In genomic region chr20:58570181-58570859, GRCh38 we compare ENCODE assay signal across 19 cellular contexts.
A peak's percentile ranks its signal among the peaks of the same experiment; 100 is the strongest.
DNase-seq lines count a peak whose midpoint lies in the region; ATAC-seq and FAIRE-seq lines count a peak whose summit lies in the region.
"Had no signal": no experiment of that assay in that cellular context is flagged by ENCODE, and none has a peak within 500 bp of the region (broad histone marks: within the 10 kb centered on the region; RNA-seq: fewer than 3 reads in every experiment).

No MANE protein-coding gene starts in this region.

- H3K4me1 ChIP-seq in muscle layer of colon (ENCODE audit: insufficient read depth, low read length) = peaks cover 46% of the 10 kb centered on the region
- H3K4me1 ChIP-seq: gastrocnemius medialis, right lobe of liver, suprapubic skin had no signal

- H3K27ac ChIP-seq in SK-N-MC = peak overlapping the region; percentile 92; the same call in 1 of the 2 replicates
- H3K27ac ChIP-seq in muscle layer of colon (ENCODE audit: low read depth, low read length) = peak overlapping the region; percentile 28
- H3K27ac ChIP-seq: gastrocnemius medialis, GM23248, right lobe of liver, suprapubic skin had no signal

- H3K4me3 ChIP-seq in SK-N-MC (no peak overlapping the region), muscle layer of colon (ENCODE audit: low read depth in 1 of 2, low read length in 2 of 2) (no peak overlapping the region)
- H3K4me3 ChIP-seq: gastrocnemius medialis, GM23248, right lobe of liver, suprapubic skin had no signal

- H3K9ac ChIP-seq in SK-N-MC (ENCODE audit: insufficient read length) = no peak overlapping the region
- H3K9ac ChIP-seq in muscle layer of colon (ENCODE audit: low read length) = no peak overlapping the region
- H3K9ac ChIP-seq: GM23248 had no signal

- H3K36me3 ChIP-seq in SK-N-MC (ENCODE audit: insufficient read depth, low read length) (no peaks in the 10 kb centered on the region), muscle layer of colon (ENCODE audit: insufficient read depth, low read length) (no peaks in the 10 kb centered on the region)
- H3K36me3 ChIP-seq: gastrocnemius medialis, right lobe of liver, suprapubic skin had no signal

- H3K27me3 ChIP-seq in muscle layer of colon (ENCODE audit: control insufficient read depth in 1 of 2, insufficient read depth in 2 of 2, low read length in 2 of 2) = no peaks in the 10 kb centered on the region
- H3K27me3 ChIP-seq: right lobe of liver had no signal

- no peak for DNase-seq in SK-N-MC (ENCODE audit: low read depth, low spot score)
- peak; percentile 61 for DNase-seq in fibroblast of peridontal ligament (ENCODE audit: extremely low read depth)
- no peak for DNase-seq in urothelium cell line (ENCODE audit: low spot score)
- no peak for DNase-seq in NCI-H774 (lab: John Stamatoyannopoulos, UW)
- DNase-seq in SKM-1 treated with dmso at 0.1 percent for 144 hours (lab: John Stamatoyannopoulos, UW; ENCODE audit: unreplicated experiment) = no peak
- DNase-seq: activated CD4-positive, alpha-beta T cell treated with anti-CD3 and anti-CD28 coated beads, Interleukin-2, amount 10 ng/mL, durations not matched to agents 24 days and 14 days; gastrocnemius medialis; GM23248; islet precursor cell; mammary epithelial cell; NCI-H1694 treated with DMSO at 0.1 percent for 48 hours; right lobe of liver; SHP77 treated with DMSO at 0.1 percent for 48 hours had no signal

- no peaks in the 10 kb centered on the region for H3K9me3 ChIP-seq in SK-N-MC (ENCODE audit: low read depth, low read length)
- H3K9me3 ChIP-seq in muscle layer of colon (ENCODE audit: low read length) = no peaks in the 10 kb centered on the region
- H3K9me3 ChIP-seq: gastrocnemius medialis, right lobe of liver, suprapubic skin had no signal

- no peak for ATAC-seq in GM18907 (IDR thresholded peaks at IDR 0.05; ENCODE audit: unreplicated experiment)
- ATAC-seq: activated naive CD4-positive, alpha-beta T cell treated with anti-CD3 and anti-CD28 coated beads, Interleukin-2, amount 50 U/mL, for 72 hours; gastrocnemius medialis; right lobe of liver had no signal

- peak; percentile 23 for FAIRE-seq in urothelium cell line (lab: Jason Lieb, UNC)
- FAIRE-seq: astrocyte, GM19239 had no signal
